12 cellular contexts compared by ENCODE assay signal in genomic region chr2:111185496-111186022, GRCh38.
A peak's percentile ranks its signal among the peaks of the same experiment; 100 is the strongest.
DNase-seq lines count a peak whose midpoint lies in the region; ATAC-seq and TF ChIP-seq lines count a peak whose summit lies in the region.
"Had no signal": no experiment of that assay in that cellular context is flagged by ENCODE, and none has a peak within 500 bp of the region (broad histone marks: within the 10 kb centered on the region; RNA-seq: fewer than 3 reads in every experiment).

No MANE protein-coding gene starts in this region.

- H3K27ac ChIP-seq in heart right ventricle (peak overlapping the region in 3 of 10 donors; percentile 46 to 65 (median 57)), prostate gland (no peak overlapping the region)

- no peak overlapping the region for H3K4me3 ChIP-seq in heart right ventricle
- no peak overlapping the region for H3K4me3 ChIP-seq in prostate gland

- WGBS in heart right ventricle, 2 donors = 34 to 37% methylated on average over 9 of the region's 9 CpGs
- 12% methylated on average over 9 of the region's 9 CpGs for WGBS in prostate gland

- POLR2A ChIA-PET in GM10248 (lab: Yijun Ruan, JAX) = no interaction called here

- H3K36me3 ChIP-seq in heart right ventricle (no peaks in the 10 kb centered on the region), prostate gland (no peaks in the 10 kb centered on the region)
- H3K36me3 ChIP-seq: BE2C had no signal

- peaks cover 0 to 15% (median 0%) of the 10 kb centered on the region in 9 donors for H3K4me1 ChIP-seq in heart right ventricle
- no peaks in the 10 kb centered on the region for H3K4me1 ChIP-seq in prostate gland (replicated peaks)
- H3K4me1 ChIP-seq: BE2C had no signal

- H3K27me3 ChIP-seq in heart right ventricle = no peaks in the 10 kb centered on the region
- no peaks in the 10 kb centered on the region for H3K27me3 ChIP-seq in prostate gland (replicated peaks; ENCODE audit: insufficient read depth)
- H3K27me3 ChIP-seq: BE2C had no signal

- CTCF ChIA-PET in GM10248 (lab: Yijun Ruan, JAX) = interaction anchor here (1.2 to 1.6 kb wide), 3 partner anchors 10 to 95 kb away, joined by 3 to 5 read pairs (median 3); no protein-coding TSS in a partner anchor

- no peak for TF ChIP-seq POLR2A in prostate gland (IDR thresholded peaks at IDR 0.05)

- DNase-seq in DMS79 (lab: John Stamatoyannopoulos, UW) = peak; percentile 77
- peak; percentile 32 for DNase-seq in NCI-H510A (lab: John Stamatoyannopoulos, UW)
- DNase-seq in heart right ventricle = peak; percentile 25 to 65
- peak; percentile 70 for DNase-seq in prostate gland (ENCODE audit: low spot score)
- no peak for DNase-seq in superior temporal gyrus (ENCODE audit: extremely low spot score)
- no peak for DNase-seq in activated gamma-delta T cell (lab: John Stamatoyannopoulos, UW)
- DNase-seq in occipital lobe (lab: John Stamatoyannopoulos, UW) = no peak
- no peak for DNase-seq in GM10248 (ENCODE audit: extremely low spot score)
- DNase-seq: activated CD4-positive, alpha-beta T cell treated with anti-CD3 and anti-CD28 coated beads, Interleukin-2, amount 10 ng/mL, durations not matched to agents 24 days and 14 days; activated effector memory CD4-positive, alpha-beta T cell treated with Interleukin-2 at 50 U/mL for 16 hours; BE2C; central memory CD4-positive, alpha-beta T cell had no signal

- intact Hi-C loops in heart right ventricle (cut with DNase I) = no loop called here
- intact Hi-C loops in prostate gland (cut with DNase I) = no loop called here

- H3K9me3 ChIP-seq in heart right ventricle (no peaks in the 10 kb centered on the region), prostate gland (no peaks in the 10 kb centered on the region)
- H3K9me3 ChIP-seq: BE2C had no signal

- ATAC-seq in heart right ventricle = peak; percentile 35 to 80 (median 72)

- no peak for TF ChIP-seq CTCF in heart right ventricle (IDR thresholded peaks at IDR 0.05)
- TF ChIP-seq CTCF in prostate gland (IDR thresholded peaks at IDR 0.05) = no peak
- TF ChIP-seq CTCF in GM10248 (IDR thresholded peaks at IDR 0.05; ENCODE audit: control extremely low read depth, extremely low read depth, low read depth, missing control alignments) = no peak

Comparison
In these comparisons a context has a peak if more than half of its experiments do, and no peak if none do; other contexts are left out.
1. DNase-seq: peak in DMS79 (single experiment), NCI-H510A (single experiment), heart right ventricle (2 of 2) and prostate gland (single experiment); none in superior temporal gyrus (single experiment), activated gamma-delta T cell (single experiment), occipital lobe (single experiment) and GM10248 (single experiment).